ENCODE assay signal across 11 cellular contexts in the genomic region with DNA sequence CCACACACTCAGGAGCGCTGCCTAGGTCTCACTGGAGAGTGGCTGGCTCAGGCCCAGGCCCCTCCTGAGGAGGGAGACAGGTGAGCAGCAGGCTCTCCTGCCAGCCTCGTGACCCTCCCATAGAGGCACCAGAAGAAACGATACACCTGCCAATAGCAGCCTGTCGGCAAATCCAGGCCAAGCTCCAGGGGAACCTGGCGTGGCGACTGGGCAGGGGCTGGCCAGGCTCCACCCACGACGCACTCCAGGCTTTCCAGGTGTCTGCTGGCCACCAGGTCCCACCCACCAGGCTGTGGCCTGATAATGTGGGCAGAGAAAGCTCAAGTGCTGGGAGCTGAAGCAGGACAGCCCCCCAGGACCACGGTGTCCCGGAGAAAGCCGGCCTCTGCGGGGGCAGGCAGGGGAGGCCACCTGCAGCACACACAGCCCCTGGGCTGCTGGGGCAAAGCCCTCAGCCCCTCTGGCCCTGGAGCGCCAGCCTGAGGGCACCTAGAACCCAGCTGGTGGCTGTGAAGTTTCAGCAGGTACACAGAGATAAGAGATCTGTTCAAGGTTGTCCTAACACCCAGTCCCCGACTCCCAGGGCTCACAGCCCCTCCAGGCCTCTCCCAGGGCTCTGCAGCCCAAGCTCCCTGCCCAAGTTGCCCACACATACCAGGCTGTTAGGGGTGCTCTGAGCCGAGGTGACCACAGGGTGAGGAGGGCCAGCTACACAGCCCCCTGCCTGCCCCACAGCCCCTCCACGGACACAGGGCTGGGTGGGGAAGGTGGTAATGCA. TPM values are rescaled to one million over a fixed set of nuclear protein-coding genes. Genes with fewer than 3 reads are reported as not detected.
DNase-seq lines count a peak whose midpoint lies in the region; ATAC-seq and TF ChIP-seq lines count a peak whose summit lies in the region.
"Had no signal": no experiment of that assay in that cellular context is flagged by ENCODE, and none has a peak within 500 bp of the region (broad histone marks: within the 10 kb centered on the region; RNA-seq: fewer than 3 reads in every experiment).

No MANE protein-coding gene starts in this region.

- H3K4me3 ChIP-seq in iPS-15b (ENCODE audit: low read depth, low read length) (peak overlapping the region; percentile 26), thyroid gland (replicated peaks in 1 of 3) (no peak overlapping the region), brain microvascular endothelial cell (ENCODE audit: low read depth, low read length) (no peak overlapping the region)

- H3K36me3 ChIP-seq in iPS-15b (ENCODE audit: control insufficient read depth, insufficient read depth, low read length), result peaks cover 34% of the 10 kb centered on the region
- peaks cover 7 to 26% of the 10 kb centered on the region in 2 donors for H3K36me3 ChIP-seq in thyroid gland
- peaks cover 16% of the 10 kb centered on the region for H3K36me3 ChIP-seq in brain microvascular endothelial cell (replicated peaks)

- H3K9me3 ChIP-seq in iPS-15b (ENCODE audit: control insufficient read depth, insufficient read depth, low read length), result no peaks in the 10 kb centered on the region
- no peaks in the 10 kb centered on the region for H3K9me3 ChIP-seq in thyroid gland

- H3K9me3 Mint-ChIP-seq in activated naive CD8-positive, alpha-beta T cell (ENCODE audit: low read depth), result no peaks in the 10 kb centered on the region
- H3K9me3 Mint-ChIP-seq in activated naive CD8-positive, alpha-beta T cell treated with anti-CD3 and anti-CD28 coated beads, Interleukin-2, amount 50 U/mL, for 24 hours, result no peaks in the 10 kb centered on the region

- intact Hi-C loops in thyroid gland (cut with DNase I), result no loop called here

- peak overlapping the region; percentile 54 for H3K9ac ChIP-seq in iPS-15b (ENCODE audit: low read depth, low read length)

- H3K27ac Mint-ChIP-seq in activated naive CD8-positive, alpha-beta T cell, result no peak overlapping the region
- no peak overlapping the region for H3K27ac Mint-ChIP-seq in activated naive CD8-positive, alpha-beta T cell treated with anti-CD3 and anti-CD28 coated beads, Interleukin-2, amount 50 U/mL, for 24 hours

- in situ Hi-C loops in brain microvascular endothelial cell (cut with HindIII; ENCODE audit: low pct_ligation_motif_present, low sequenced_read_pairs), result no loop called here

- peaks cover 28% of the 10 kb centered on the region for H3K4me1 Mint-ChIP-seq in activated naive CD8-positive, alpha-beta T cell (ENCODE audit: low read depth)
- H3K4me1 Mint-ChIP-seq in activated naive CD8-positive, alpha-beta T cell treated with anti-CD3 and anti-CD28 coated beads, Interleukin-2, amount 50 U/mL, for 24 hours, result peaks cover 26% of the 10 kb centered on the region

- H3K27ac ChIP-seq in thyroid gland (peak overlapping the region; percentile 26 to 57 (median 54)), brain microvascular endothelial cell (no peak overlapping the region)

- H3K36me3 Mint-ChIP-seq in activated naive CD8-positive, alpha-beta T cell, result no peaks in the 10 kb centered on the region
- H3K36me3 Mint-ChIP-seq in activated naive CD8-positive, alpha-beta T cell treated with anti-CD3 and anti-CD28 coated beads, Interleukin-2, amount 50 U/mL, for 24 hours (ENCODE audit: low read depth), result no peaks in the 10 kb centered on the region

- H3K4me3 Mint-ChIP-seq in activated naive CD8-positive, alpha-beta T cell, result peak overlapping the region; percentile 84
- H3K4me3 Mint-ChIP-seq in activated naive CD8-positive, alpha-beta T cell treated with anti-CD3 and anti-CD28 coated beads, Interleukin-2, amount 50 U/mL, for 24 hours, result no peak overlapping the region

- no peaks in the 10 kb centered on the region for H3K27me3 ChIP-seq in iPS-15b (ENCODE audit: control insufficient read depth, insufficient read depth, low read length)
- no peaks in the 10 kb centered on the region for H3K27me3 ChIP-seq in thyroid gland
- H3K27me3 ChIP-seq in brain microvascular endothelial cell (replicated peaks), result no peaks in the 10 kb centered on the region

- ATAC-seq in activated naive CD8-positive, alpha-beta T cell treated with anti-CD3 and anti-CD28 coated beads, Interleukin-2, amount 50 U/mL, for 24 hours, result no peak
- ATAC-seq in GM21529 (IDR thresholded peaks at IDR 0.05; ENCODE audit: unreplicated experiment) (no peak), HG03439 (IDR thresholded peaks at IDR 0.05; ENCODE audit: unreplicated experiment) (no peak)

- TF ChIP-seq CTCF in thyroid gland (IDR thresholded peaks at IDR 0.05) (no peak), brain microvascular endothelial cell (IDR thresholded peaks at IDR 0.05; ENCODE audit: low read depth, low read length, missing control alignments) (no peak)

- no peak for DNase-seq in activated naive CD8-positive, alpha-beta T cell treated with anti-CD3 and anti-CD28 coated beads, Interleukin-2, amount 50 U/mL, for 24 hours
- DNase-seq in NCI-H748 (lab: John Stamatoyannopoulos, UW; ENCODE audit: unreplicated experiment), result peak; percentile 73
- peak; percentile 98 to 99 for DNase-seq in thyroid gland
- no peak for DNase-seq in brain microvascular endothelial cell
- DNase-seq: activated CD4-positive, alpha-beta T cell treated with anti-CD3 and anti-CD28 coated beads, Interleukin-2, amount 50 U/mL, for 48 hours; AML-193; NK-92 treated with Interleukin-12 subunit alpha and Interleukin-12 subunit beta, amount 100 ng/mL, for 24 hours had no signal

- WGBS in thyroid gland, 2 donors, result 53 to 54% methylated on average over 5 to 12 of the region's 16 CpGs

- TF ChIP-seq POLR2A in thyroid gland (IDR thresholded peaks at IDR 0.05), result peak in 1 of 2 donors; percentile 26

- H3K4me1 ChIP-seq in iPS-15b (ENCODE audit: control insufficient read depth, insufficient read depth, low read length), result peaks cover 11% of the 10 kb centered on the region
- peaks cover 28 to 33% of the 10 kb centered on the region in 2 donors for H3K4me1 ChIP-seq in thyroid gland

- H3K27me3 Mint-ChIP-seq in activated naive CD8-positive, alpha-beta T cell, result no peaks in the 10 kb centered on the region
- no peaks in the 10 kb centered on the region for H3K27me3 Mint-ChIP-seq in activated naive CD8-positive, alpha-beta T cell treated with anti-CD3 and anti-CD28 coated beads, Interleukin-2, amount 50 U/mL, for 24 hours

RNA-seq across cellular contexts. Expression of gene PGAP6, which starts 2.4 kb away (rescaled TPM):
- 10 to 100 TPM; 31.6 to 83.3 (median 62.2) TPM for total RNA-seq in thyroid gland

RNA-seq across cellular contexts. Expression of gene MRPL28, which starts 9.0 kb away (rescaled TPM):
- 100 to 1,000 TPM in 1 of 4 donors, 10 to 100 TPM in 3; 39.9 to 106 (median 80.7) TPM for total RNA-seq in thyroid gland

RNA-seq across cellular contexts. Expression of gene NME4, which starts 17.6 kb away (rescaled TPM):
- 10 to 100 TPM; 31.7 to 65.0 (median 59.7) TPM for total RNA-seq in thyroid gland

RNA-seq across cellular contexts. Expression of gene DECR2, which starts 22.3 kb away (rescaled TPM):
- 10 to 100 TPM in 2 of 4 donors, 1 to 10 TPM in 2; 3.1 to 13.5 (median 9.5) TPM for total RNA-seq in thyroid gland

RNA-seq across cellular contexts. Expression of gene AXIN1, which starts 26.8 kb away (rescaled TPM):
- total RNA-seq in thyroid gland, result 10 to 100 TPM; 17.5 to 29.7 (median 26.4) TPM

Comparison
In these comparisons a context has a peak if more than half of its experiments do, and no peak if none do; other contexts are left out.
1. DNase-seq: peak in NCI-H748 (single experiment) and thyroid gland (2 of 2); none in activated naive CD8-positive, alpha-beta T cell treated with anti-CD3 and anti-CD28 coated beads, Interleukin-2, amount 50 U/mL, for 24 hours (single experiment) and brain microvascular endothelial cell (single experiment).